Comparison of ENCODE assay signal across 16 cellular contexts in genomic region chr10:42987575-42987974, GRCh38.
DNase-seq lines count a peak whose midpoint lies in the region; ATAC-seq and TF ChIP-seq lines count a peak whose summit lies in the region.
"Had no signal": no experiment of that assay in that cellular context is flagged by ENCODE, and none has a peak within 500 bp of the region (broad histone marks: within the 10 kb centered on the region; RNA-seq: fewer than 3 reads in every experiment).

No MANE protein-coding gene starts in this region.

- no peak overlapping the region for H3K4me3 ChIP-seq in right atrium auricular region
- H3K4me3 ChIP-seq in left ventricle myocardium inferior = no peak overlapping the region
- no peak overlapping the region for H3K4me3 ChIP-seq in lower lobe of right lung
- H3K4me3 ChIP-seq in MG63 = no peak overlapping the region

- ATAC-seq in lower lobe of right lung (no peak), sciatic nerve (no peak)
- no peak for ATAC-seq in activated T-helper 17 cell treated with anti-CD3 and anti-CD28 coated beads, Interleukin-2, amount 50 U/mL, for 72 hours (replicated peaks)
- ATAC-seq: Panc1 had no signal

- H3K4me1 Mint-ChIP-seq in dendritic cell treated with granulocyte-macrophage colony-stimulating factor and Interleukin-4, amounts not matched to agents 40 ng/mL and 50 ng/mL, for 4 days (ENCODE audit: low read depth) = peaks cover 53% of the 10 kb centered on the region
- H3K4me1 Mint-ChIP-seq in activated T-helper 17 cell treated with anti-CD3 and anti-CD28 coated beads, Interleukin-2, amount 50 U/mL, for 72 hours = peaks cover 6% of the 10 kb centered on the region

- H3K9me3 ChIP-seq in right atrium auricular region = no peaks in the 10 kb centered on the region
- H3K9me3 ChIP-seq in left ventricle myocardium inferior (replicated peaks) = no peaks in the 10 kb centered on the region
- no peaks in the 10 kb centered on the region for H3K9me3 ChIP-seq in lower lobe of right lung
- H3K9me3 ChIP-seq in MG63 = no peaks in the 10 kb centered on the region

- H3K27ac ChIP-seq in right atrium auricular region (no peak overlapping the region), left ventricle myocardium inferior (replicated peaks) (no peak overlapping the region), lower lobe of right lung (no peak overlapping the region)

- peaks cover 4% of the 10 kb centered on the region for H3K27me3 Mint-ChIP-seq in dendritic cell treated with granulocyte-macrophage colony-stimulating factor and Interleukin-4, amounts not matched to agents 40 ng/mL and 50 ng/mL, for 4 days
- H3K27me3 Mint-ChIP-seq in activated T-helper 17 cell treated with anti-CD3 and anti-CD28 coated beads, Interleukin-2, amount 50 U/mL, for 72 hours = no peaks in the 10 kb centered on the region

- no peaks in the 10 kb centered on the region for H3K27me3 ChIP-seq in right atrium auricular region
- peaks cover 8% of the 10 kb centered on the region for H3K27me3 ChIP-seq in left ventricle myocardium inferior (ENCODE audit: low read depth)
- no peaks in the 10 kb centered on the region for H3K27me3 ChIP-seq in lower lobe of right lung (ENCODE audit: low read depth)
- H3K27me3 ChIP-seq in MG63 = no peaks in the 10 kb centered on the region

- intact Hi-C loops in left ventricle myocardium inferior (cut with micrococcal nuclease) = no loop called here
- intact Hi-C loops in dendritic cell treated with granulocyte-macrophage colony-stimulating factor and Interleukin-4, amounts not matched to agents 40 ng/mL and 50 ng/mL, for 4 days (cut with micrococcal nuclease) = no loop called here
- intact Hi-C loops in lower lobe of right lung (cut with DNase I) = no loop called here
- intact Hi-C loops in sciatic nerve (cut with DNase I) = no loop called here

- TF ChIP-seq CTCF in right atrium auricular region (IDR thresholded peaks at IDR 0.05) (no peak), left ventricle myocardium inferior (IDR thresholded peaks at IDR 0.05; ENCODE audit: borderline replicate concordance) (no peak), lower lobe of right lung (IDR thresholded peaks at IDR 0.05) (no peak)

- H3K4me3 Mint-ChIP-seq in dendritic cell treated with granulocyte-macrophage colony-stimulating factor and Interleukin-4, amounts not matched to agents 40 ng/mL and 50 ng/mL, for 4 days = no peak overlapping the region
- H3K4me3 Mint-ChIP-seq in activated T-helper 17 cell treated with anti-CD3 and anti-CD28 coated beads, Interleukin-2, amount 50 U/mL, for 72 hours = no peak overlapping the region

- H3K36me3 ChIP-seq in right atrium auricular region (no peaks in the 10 kb centered on the region), left ventricle myocardium inferior (no peaks in the 10 kb centered on the region), lower lobe of right lung (no peaks in the 10 kb centered on the region), MG63 (no peaks in the 10 kb centered on the region)

- H3K4me1 ChIP-seq in right atrium auricular region (no peaks in the 10 kb centered on the region), left ventricle myocardium inferior (no peaks in the 10 kb centered on the region), lower lobe of right lung (no peaks in the 10 kb centered on the region)

- no peaks in the 10 kb centered on the region for H3K9me3 Mint-ChIP-seq in dendritic cell treated with granulocyte-macrophage colony-stimulating factor and Interleukin-4, amounts not matched to agents 40 ng/mL and 50 ng/mL, for 4 days
- no peaks in the 10 kb centered on the region for H3K9me3 Mint-ChIP-seq in activated T-helper 17 cell treated with anti-CD3 and anti-CD28 coated beads, Interleukin-2, amount 50 U/mL, for 72 hours

- H3K27ac Mint-ChIP-seq in dendritic cell treated with granulocyte-macrophage colony-stimulating factor and Interleukin-4, amounts not matched to agents 40 ng/mL and 50 ng/mL, for 4 days = peak overlapping the region; percentile 74
- H3K27ac Mint-ChIP-seq in activated T-helper 17 cell treated with anti-CD3 and anti-CD28 coated beads, Interleukin-2, amount 50 U/mL, for 72 hours = no peak overlapping the region

- DNase-seq in right atrium auricular region (ENCODE audit: low spot score) = peak; percentile 56
- DNase-seq in left ventricle myocardium inferior = no peak
- DNase-seq in lower lobe of right lung = peak; percentile 38
- DNase-seq in sciatic nerve (ENCODE audit: low spot score) = no peak
- DNase-seq in MG63 = no peak
- DNase-seq in DMS153 (lab: John Stamatoyannopoulos, UW) = no peak
- DNase-seq: AML-193, NCI-H1436, NCI-H187 treated with DMSO at 0.1 percent for 48 hours, NCI-H2171 treated with DMSO at 0.1 percent for 48 hours, NCI-H524 treated with DMSO at 0.1 percent for 48 hours, NCI-H82, SIG-M5 had no signal

- H3K36me3 Mint-ChIP-seq in dendritic cell treated with granulocyte-macrophage colony-stimulating factor and Interleukin-4, amounts not matched to agents 40 ng/mL and 50 ng/mL, for 4 days (ENCODE audit: low read depth) = no peaks in the 10 kb centered on the region
- H3K36me3 Mint-ChIP-seq in activated T-helper 17 cell treated with anti-CD3 and anti-CD28 coated beads, Interleukin-2, amount 50 U/mL, for 72 hours (ENCODE audit: low read depth) = no peaks in the 10 kb centered on the region

Comparison
In these comparisons a context has a peak if more than half of its experiments do, and no peak if none do; other contexts are left out.
1. DNase-seq: peak in right atrium auricular region (single experiment) and lower lobe of right lung (single experiment); none in left ventricle myocardium inferior (single experiment), sciatic nerve (single experiment), MG63 (single experiment) and DMS153 (single experiment).